In the genomic region with DNA sequence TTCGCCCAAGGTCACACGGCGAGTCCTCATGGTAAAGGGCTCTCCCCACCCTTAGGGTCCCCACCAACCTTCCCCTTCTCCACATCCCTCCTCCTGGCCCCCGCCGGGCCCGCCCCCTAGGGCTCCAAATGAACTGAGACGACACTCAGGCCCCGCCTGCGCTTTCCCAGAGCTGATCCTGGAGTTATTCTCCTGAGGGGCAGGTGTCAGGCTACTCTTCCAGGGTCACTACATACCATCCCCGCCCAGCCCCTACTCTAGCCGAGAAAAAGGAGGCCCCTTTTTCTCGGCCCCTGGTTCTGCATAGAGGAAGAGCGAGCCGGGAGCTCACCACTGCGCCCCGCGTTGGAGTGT, we compare ENCODE assay signal across 2 cellular contexts.
TF ChIP-seq lines count a peak whose summit lies in the region.

No MANE protein-coding gene starts in this region.

TF ChIP-seq in HEK293T, 16 proteins besides CTCF, POLR2A, EP300 and RAD21 (continued from another document):
- TF ChIP-seq, protein P1, sequence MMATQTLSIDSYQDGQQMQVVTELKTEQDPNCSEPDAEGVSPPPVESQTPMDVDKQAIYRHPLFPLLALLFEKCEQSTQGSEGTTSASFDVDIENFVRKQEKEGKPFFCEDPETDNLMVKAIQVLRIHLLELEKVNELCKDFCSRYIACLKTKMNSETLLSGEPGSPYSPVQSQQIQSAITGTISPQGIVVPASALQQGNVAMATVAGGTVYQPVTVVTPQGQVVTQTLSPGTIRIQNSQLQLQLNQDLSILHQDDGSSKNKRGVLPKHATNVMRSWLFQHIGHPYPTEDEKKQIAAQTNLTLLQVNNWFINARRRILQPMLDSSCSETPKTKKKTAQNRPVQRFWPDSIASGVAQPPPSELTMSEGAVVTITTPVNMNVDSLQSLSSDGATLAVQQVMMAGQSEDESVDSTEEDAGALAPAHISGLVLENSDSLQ (IDR thresholded peaks at IDR 0.05), result no peak
- no peak for TF ChIP-seq HDGF (IDR thresholded peaks at IDR 0.05; ENCODE audit: borderline replicate concordance)
- no peak for TF ChIP-seq L3MBTL2 (conservative IDR thresholded peaks at IDR 0.05)
- TF ChIP-seq FOXM1 (IDR thresholded peaks at IDR 0.05; ENCODE audit: borderline replicate concordance), result no peak
- no peak for TF ChIP-seq SUZ12 (IDR thresholded peaks at IDR 0.05)
- no peak for TF ChIP-seq SP1 (IDR thresholded peaks at IDR 0.05)
- no peak for TF ChIP-seq CTBP1 (IDR thresholded peaks at IDR 0.05; ENCODE audit: borderline replicate concordance)

TF ChIP-seq in SK-N-SH, 30 proteins besides CTCF, POLR2A, EP300 and RAD21 (continued from another document):
- TF ChIP-seq, protein P2, sequence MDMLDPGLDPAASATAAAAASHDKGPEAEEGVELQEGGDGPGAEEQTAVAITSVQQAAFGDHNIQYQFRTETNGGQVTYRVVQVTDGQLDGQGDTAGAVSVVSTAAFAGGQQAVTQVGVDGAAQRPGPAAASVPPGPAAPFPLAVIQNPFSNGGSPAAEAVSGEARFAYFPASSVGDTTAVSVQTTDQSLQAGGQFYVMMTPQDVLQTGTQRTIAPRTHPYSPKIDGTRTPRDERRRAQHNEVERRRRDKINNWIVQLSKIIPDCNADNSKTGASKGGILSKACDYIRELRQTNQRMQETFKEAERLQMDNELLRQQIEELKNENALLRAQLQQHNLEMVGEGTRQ (IDR thresholded peaks at IDR 0.05; ENCODE audit: borderline replicate concordance, low read depth, low read length), result no peak
- no peak for TF ChIP-seq FOXJ3 (CRISPR knock-in tag; IDR thresholded peaks at IDR 0.05)
- 0 out of 2 replicates have a peak, but pooled peaks have one; percentile 25 for TF ChIP-seq RFX5 (IDR thresholded peaks at IDR 0.05; ENCODE audit: low read length)
- TF ChIP-seq, protein P3, sequence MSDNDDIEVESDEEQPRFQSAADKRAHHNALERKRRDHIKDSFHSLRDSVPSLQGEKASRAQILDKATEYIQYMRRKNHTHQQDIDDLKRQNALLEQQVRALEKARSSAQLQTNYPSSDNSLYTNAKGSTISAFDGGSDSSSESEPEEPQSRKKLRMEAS (IDR thresholded peaks at IDR 0.05; ENCODE audit: low read depth), result no peak
- TF ChIP-seq, protein P4, sequence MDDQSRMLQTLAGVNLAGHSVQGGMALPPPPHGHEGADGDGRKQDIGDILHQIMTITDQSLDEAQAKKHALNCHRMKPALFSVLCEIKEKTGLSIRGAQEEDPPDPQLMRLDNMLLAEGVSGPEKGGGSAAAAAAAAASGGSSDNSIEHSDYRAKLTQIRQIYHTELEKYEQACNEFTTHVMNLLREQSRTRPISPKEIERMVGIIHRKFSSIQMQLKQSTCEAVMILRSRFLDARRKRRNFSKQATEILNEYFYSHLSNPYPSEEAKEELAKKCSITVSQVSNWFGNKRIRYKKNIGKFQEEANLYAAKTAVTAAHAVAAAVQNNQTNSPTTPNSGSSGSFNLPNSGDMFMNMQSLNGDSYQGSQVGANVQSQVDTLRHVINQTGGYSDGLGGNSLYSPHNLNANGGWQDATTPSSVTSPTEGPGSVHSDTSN (IDR thresholded peaks at IDR 0.05), result no peak
